Comparison of ENCODE assay signal across 1 cellular context in genomic region chr5:131996210-131997025, GRCh38.
TF ChIP-seq lines count a peak whose summit lies in the region.

No MANE protein-coding gene starts in this region.

TF ChIP-seq in K562, 482 proteins besides CTCF, POLR2A, EP300 and RAD21 (continued from another document and continues in another):
- TF ChIP-seq E2F8 (IDR thresholded peaks at IDR 0.05; ENCODE audit: low read depth, partially characterized antibody): peak; percentile 37
- no peak for TF ChIP-seq ZNF76 (CRISPR knock-in tag; IDR thresholded peaks at IDR 0.05; ENCODE audit: borderline replicate concordance)
- no peak for TF ChIP-seq PHTF2 (CRISPR knock-in tag; IDR thresholded peaks at IDR 0.05)
- no peak for TF ChIP-seq GTF2E2 (tag; IDR thresholded peaks at IDR 0.05)
- peak; percentile 98 for TF ChIP-seq TCF7 (IDR thresholded peaks at IDR 0.05; ENCODE audit: borderline replicate concordance)
- no peak for TF ChIP-seq ZBTB33 (CRISPR knock-in tag; IDR thresholded peaks at IDR 0.05)
- no peak for TF ChIP-seq RBM25 (IDR thresholded peaks at IDR 0.05; ENCODE audit: low read depth, low read length, severe bottlenecking)
- no peak for TF ChIP-seq HINFP (tag; conservative IDR thresholded peaks at IDR 0.05; ENCODE audit: low read depth)
- TF ChIP-seq ZNF282 (CRISPR knock-in tag; IDR thresholded peaks at IDR 0.05): no peak
- TF ChIP-seq AFF1 (IDR thresholded peaks at IDR 0.05; ENCODE audit: low read depth in 1 of 2, partially characterized antibody in 2 of 2): peak in 1 of 2 experiments; percentile 59
- TF ChIP-seq MYC (IDR thresholded peaks at IDR 0.05; ENCODE audit: low read depth, low read length): peak; percentile 85
- no peak for TF ChIP-seq MYC (CRISPR knock-in tag; IDR thresholded peaks at IDR 0.05; ENCODE audit: borderline replicate concordance, low read depth)
- no peak for TF ChIP-seq SNIP1 (IDR thresholded peaks at IDR 0.05; ENCODE audit: low read depth)
- TF ChIP-seq ZNF174 (CRISPR knock-in tag; IDR thresholded peaks at IDR 0.05): no peak
- TF ChIP-seq SOX6 (IDR thresholded peaks at IDR 0.05): peak; percentile 90
- TF ChIP-seq ZNF121 (CRISPR knock-in tag; conservative IDR thresholded peaks at IDR 0.05): no peak
- TF ChIP-seq GTF2B (IDR thresholded peaks at IDR 0.05; ENCODE audit: extremely low read depth, insufficient read length): no peak
- no peak for TF ChIP-seq CREBBP (IDR thresholded peaks at IDR 0.05; ENCODE audit: low read depth, low read length)
- TF ChIP-seq USF1 (CRISPR knock-in tag; IDR thresholded peaks at IDR 0.05): no peak
- TF ChIP-seq CBFA2T2 (conservative IDR thresholded peaks at IDR 0.05): peak; percentile 97
- TF ChIP-seq ZBTB5 (IDR thresholded peaks at IDR 0.05): no peak
- no peak for TF ChIP-seq HMG20A (CRISPR knock-in tag; conservative IDR thresholded peaks at IDR 0.05)
- no peak for TF ChIP-seq ZNF507 (tag; conservative IDR thresholded peaks at IDR 0.05)
- TF ChIP-seq PREB (CRISPR knock-in tag; IDR thresholded peaks at IDR 0.05): no peak
- TF ChIP-seq NCOA6 (IDR thresholded peaks at IDR 0.05): no peak
- TF ChIP-seq HMGN3 (IDR thresholded peaks at IDR 0.05; ENCODE audit: borderline replicate concordance, extremely low read depth, insufficient read length, low read depth, low read length): peak; percentile 44
- TF ChIP-seq TRIM28 (IDR thresholded peaks at IDR 0.05): no peak
- TF ChIP-seq RNF219 (CRISPR knock-in tag; IDR thresholded peaks at IDR 0.05): no peak
- TF ChIP-seq ZKSCAN1 (IDR thresholded peaks at IDR 0.05; ENCODE audit: low read depth, low read length): no peak
- 0 out of 2 replicates have a peak, but pooled peaks have one; percentile 51 for TF ChIP-seq ZNF274 (IDR thresholded peaks at IDR 0.05; ENCODE audit: borderline replicate concordance, low read depth, low read length)
- TF ChIP-seq MAZ (CRISPR knock-in tag; conservative IDR thresholded peaks at IDR 0.05 in 1 of 2, IDR thresholded peaks at IDR 0.05 in 1 of 2): peak in 1 of 2 experiments; percentile 56; a peak in 1 of 4 replicates
- TF ChIP-seq FOXA3 (CRISPR knock-in tag; conservative IDR thresholded peaks at IDR 0.05 in 1 of 2, IDR thresholded peaks at IDR 0.05 in 1 of 2): peak; percentile 93 to 94
- no peak for TF ChIP-seq NFATC3 (IDR thresholded peaks at IDR 0.05)
- TF ChIP-seq ATF4 (CRISPR knock-in tag; IDR thresholded peaks at IDR 0.05): no peak
- no peak for TF ChIP-seq ZNF707 (CRISPR knock-in tag; conservative IDR thresholded peaks at IDR 0.05)
- no peak for TF ChIP-seq NKRF (IDR thresholded peaks at IDR 0.05; ENCODE audit: borderline replicate concordance)
